In genomic region chr10:6426317-6426716, GRCh38 we compare ENCODE assay signal across 29 cellular contexts.
"Had no signal": no experiment of that assay in that cellular context is flagged by ENCODE, and none has a peak within 500 bp of the region (broad histone marks: within the 10 kb centered on the region; RNA-seq: fewer than 3 reads in every experiment).

No MANE protein-coding gene starts in this region.

- H3K36me3 Mint-ChIP-seq: stimulated activated memory B cell treated with anti-CD40 and anti-IgM and Interleukin-4, amounts not matched to agents 10 μg/mL and 1 μg/mL and 100 μg/mL, for 72 hours had no signal

- H3K27ac ChIP-seq: gastroesophageal sphincter, hepatocyte, neutrophil, ovary, suprapubic skin, tibial nerve, WERI-Rb-1 had no signal

- H3K27me3 Mint-ChIP-seq: effector memory CD8-positive, alpha-beta T cell; progenitor cell of endocrine pancreas had no signal

- H3K4me3 ChIP-seq: gastroesophageal sphincter, hepatocyte, mucosa of descending colon, ovary, suprapubic skin, tibial nerve had no signal

- H3K27me3 ChIP-seq: gastroesophageal sphincter, hepatocyte, neutrophil, ovary, suprapubic skin, tibial nerve had no signal

- ATAC-seq: activated CD4-positive, CD25-positive, alpha-beta regulatory T cell treated with anti-CD3 and anti-CD28 coated beads, Interleukin-2, amount 50 U/mL, for 24 hours; effector memory CD8-positive, alpha-beta T cell; gastroesophageal sphincter; left cardiac atrium; left ventricle myocardium superior; mucosa of descending colon; sciatic nerve; stimulated activated memory B cell treated with anti-CD40 and anti-IgM and Interleukin-4, amounts not matched to agents 10 μg/mL and 1 μg/mL and 100 μg/mL, for 72 hours had no signal

- H3K4me1 ChIP-seq: suprapubic skin, tibial nerve had no signal

- H3K36me3 ChIP-seq: gastroesophageal sphincter, neutrophil, ovary, suprapubic skin, tibial nerve, WERI-Rb-1 had no signal

- H3K9me3 Mint-ChIP-seq: effector memory CD8-positive, alpha-beta T cell; nephron progenitor cell; stimulated activated memory B cell treated with anti-CD40 and anti-IgM and Interleukin-4, amounts not matched to agents 10 μg/mL and 1 μg/mL and 100 μg/mL, for 72 hours; T-helper 1 cell treated with Interleukin-12 subunit alpha and Interleukin-12 subunit beta and Interleukin-4 antibody, amounts not matched to agents 30 μg/mL and 1 μg/mL, for 36 hours had no signal

- H3K4me3 Mint-ChIP-seq: effector memory CD8-positive, alpha-beta T cell; nephron progenitor cell; stimulated activated memory B cell treated with anti-CD40 and anti-IgM and Interleukin-4, amounts not matched to agents 10 μg/mL and 1 μg/mL and 100 μg/mL, for 72 hours; T-helper 1 cell treated with Interleukin-12 subunit alpha and Interleukin-12 subunit beta and Interleukin-4 antibody, amounts not matched to agents 30 μg/mL and 1 μg/mL, for 36 hours had no signal

- DNase-seq: activated CD4-positive, alpha-beta T cell treated with anti-CD3 and anti-CD28 coated beads, Interleukin-2, amount 50 U/mL, for 1 hour; activated gamma-delta T cell treated with Interleukin-2 at 50 U/mL for 16 hours; amygdala; caudate nucleus; cortex of kidney; effector memory CD8-positive, alpha-beta T cell; erythroblast; left cardiac atrium; left ventricle myocardium superior; mucosa of descending colon; nephron progenitor cell; ovary; retina; SK-N-SH; small intestine; stimulated activated CD4-positive, alpha-beta T cell treated with anti-CD3 and anti-CD28 coated beads, Interleukin-4, amount 100 ng/mL, for 24 hours; SW 1271; T-helper 9 cell; WERI-Rb-1 had no signal

- H3K9me3 ChIP-seq: gastroesophageal sphincter, mucosa of descending colon, neutrophil, ovary, SK-N-SH, suprapubic skin, tibial nerve had no signal

- H3K4me1 Mint-ChIP-seq: stimulated activated memory B cell treated with anti-CD40 and anti-IgM and Interleukin-4, amounts not matched to agents 10 μg/mL and 1 μg/mL and 100 μg/mL, for 72 hours had no signal

- H3K27ac Mint-ChIP-seq: nephron progenitor cell; progenitor cell of endocrine pancreas; stimulated activated memory B cell treated with anti-CD40 and anti-IgM and Interleukin-4, amounts not matched to agents 10 μg/mL and 1 μg/mL and 100 μg/mL, for 72 hours; T-helper 1 cell treated with Interleukin-12 subunit alpha and Interleukin-12 subunit beta and Interleukin-4 antibody, amounts not matched to agents 30 μg/mL and 1 μg/mL, for 36 hours had no signal
